1 cellular context compared by ENCODE assay signal in genomic region chr19:32421589-32422361, GRCh38.
TF ChIP-seq lines count a peak whose summit lies in the region.

No MANE protein-coding gene starts in this region.

TF ChIP-seq in K562, 482 proteins besides CTCF, POLR2A, EP300 and RAD21 (continued from another document and continues in another):
- TF ChIP-seq, protein P1, sequence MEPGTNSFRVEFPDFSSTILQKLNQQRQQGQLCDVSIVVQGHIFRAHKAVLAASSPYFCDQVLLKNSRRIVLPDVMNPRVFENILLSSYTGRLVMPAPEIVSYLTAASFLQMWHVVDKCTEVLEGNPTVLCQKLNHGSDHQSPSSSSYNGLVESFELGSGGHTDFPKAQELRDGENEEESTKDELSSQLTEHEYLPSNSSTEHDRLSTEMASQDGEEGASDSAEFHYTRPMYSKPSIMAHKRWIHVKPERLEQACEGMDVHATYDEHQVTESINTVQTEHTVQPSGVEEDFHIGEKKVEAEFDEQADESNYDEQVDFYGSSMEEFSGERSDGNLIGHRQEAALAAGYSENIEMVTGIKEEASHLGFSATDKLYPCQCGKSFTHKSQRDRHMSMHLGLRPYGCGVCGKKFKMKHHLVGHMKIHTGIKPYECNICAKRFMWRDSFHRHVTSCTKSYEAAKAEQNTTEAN (CRISPR knock-in tag; IDR thresholded peaks at IDR 0.05): no peak
- TF ChIP-seq TAF7 (tag; IDR thresholded peaks at IDR 0.05) (no peak; the same call in 1 of the 2 replicates), CSDE1 (IDR thresholded peaks at IDR 0.05) (no peak), NR4A1 (CRISPR knock-in tag; IDR thresholded peaks at IDR 0.05) (no peak), NR4A1 (tag; IDR thresholded peaks at IDR 0.05) (peak; percentile 42; the same call in 1 of the 2 replicates), NR3C1 (CRISPR knock-in tag; IDR thresholded peaks at IDR 0.05) (no peak), BACH1 (tag; IDR thresholded peaks at IDR 0.05) (0 out of 2 replicates have a peak, but pooled peaks have one; percentile 63), ZNF175 (CRISPR knock-in tag; IDR thresholded peaks at IDR 0.05; ENCODE audit: low read depth) (peak; percentile 23; the same call in 1 of the 2 replicates), RFX7 (CRISPR knock-in tag; IDR thresholded peaks at IDR 0.05) (no peak), CHD4 (IDR thresholded peaks at IDR 0.05; ENCODE audit: insufficient read depth, insufficient replicate concordance, low read depth, low read length, poor library complexity, severe bottlenecking) (no peak), DDX20 (tag; IDR thresholded peaks at IDR 0.05; ENCODE audit: low read depth) (no peak), ZBTB7A (IDR thresholded peaks at IDR 0.05; ENCODE audit: borderline replicate concordance, control insufficient read depth, low read depth, low read length) (no peak), HNRNPLL (IDR thresholded peaks at IDR 0.05; ENCODE audit: low read depth, low read length, poor library complexity, severe bottlenecking) (no peak), ZNF134 (CRISPR knock-in tag; conservative IDR thresholded peaks at IDR 0.05) (no peak), TBP (optimal IDR thresholded peaks at IDR 0.05; ENCODE audit: low read depth, low read length) (peak; percentile 53), ZNF57 (CRISPR knock-in tag; IDR thresholded peaks at IDR 0.05) (no peak), SP2 (IDR thresholded peaks at IDR 0.05; ENCODE audit: extremely low read depth, low read depth, low read length, poor library complexity, severe bottlenecking) (no peak), MEIS2 (IDR thresholded peaks at IDR 0.05; ENCODE audit: partially characterized antibody) (peak; percentile 44), HNRNPL (IDR thresholded peaks at IDR 0.05; ENCODE audit: low read depth, low read length) (no peak), CBX8 (IDR thresholded peaks at IDR 0.05; ENCODE audit: borderline replicate concordance, extremely low read depth, low read depth, low read length, poor library complexity, severe bottlenecking) (no peak), NCOR1 (IDR thresholded peaks at IDR 0.05) (peak; percentile 77), CBX1 (IDR thresholded peaks at IDR 0.05; ENCODE audit: low read depth) (no peak), ZNF766 (CRISPR knock-in tag; conservative IDR thresholded peaks at IDR 0.05) (0 out of 2 replicates have a peak, but pooled peaks have one; percentile 61), SFPQ (IDR thresholded peaks at IDR 0.05; ENCODE audit: low read depth, low read length) (no peak), PHB (CRISPR knock-in tag; IDR thresholded peaks at IDR 0.05) (no peak), ARHGAP35 (IDR thresholded peaks at IDR 0.05; ENCODE audit: partially characterized antibody) (no peak), CEBPB (tag; IDR thresholded peaks at IDR 0.05) (peak; percentile 88), HOXB6 (CRISPR knock-in tag; IDR thresholded peaks at IDR 0.05; ENCODE audit: borderline replicate concordance) (no peak), CXXC5 (CRISPR knock-in tag; IDR thresholded peaks at IDR 0.05) (peak; percentile 44), ZNF224 (CRISPR knock-in tag; IDR thresholded peaks at IDR 0.05) (no peak), ZNF3 (CRISPR knock-in tag; IDR thresholded peaks at IDR 0.05) (no peak), ZSCAN29 (IDR thresholded peaks at IDR 0.05) (no peak), THRB (CRISPR knock-in tag; conservative IDR thresholded peaks at IDR 0.05) (no peak), ZNF174 (CRISPR knock-in tag; IDR thresholded peaks at IDR 0.05) (no peak), KLF1 (tag; IDR thresholded peaks at IDR 0.05) (no peak), MAZ (CRISPR knock-in tag; conservative IDR thresholded peaks at IDR 0.05 in 1 of 2, IDR thresholded peaks at IDR 0.05 in 1 of 2) (no peak; a peak in 2 of 4 replicates), SOX6 (IDR thresholded peaks at IDR 0.05) (peak; percentile 91), TEAD4 (IDR thresholded peaks at IDR 0.05; ENCODE audit: low read length) (peak; percentile 79), TEAD4 (CRISPR knock-in tag; IDR thresholded peaks at IDR 0.05; ENCODE audit: borderline replicate concordance) (no peak), PTRF (tag; IDR thresholded peaks at IDR 0.05) (no peak), KDM5B (IDR thresholded peaks at IDR 0.05; ENCODE audit: insufficient replicate concordance, low read depth, low read length) (no peak), MCM5 (IDR thresholded peaks at IDR 0.05; ENCODE audit: low read depth) (no peak), STAG1 (CRISPR knock-in tag; IDR thresholded peaks at IDR 0.05; ENCODE audit: borderline replicate concordance) (no peak), RBBP5 (IDR thresholded peaks at IDR 0.05; ENCODE audit: borderline replicate concordance, insufficient read depth, low read length, poor library complexity, severe bottlenecking) (peak; percentile 67), SREBF1 (IDR thresholded peaks at IDR 0.05; ENCODE audit: borderline replicate concordance, low read depth, low read length) (no peak), TAF9B (IDR thresholded peaks at IDR 0.05; ENCODE audit: partially characterized antibody) (peak; percentile 50), NBN (IDR thresholded peaks at IDR 0.05; ENCODE audit: low read depth) (peak; percentile 68; the same call in 1 of the 2 replicates), PHF20 (IDR thresholded peaks at IDR 0.05; ENCODE audit: partially characterized antibody) (no peak), KDM4B (IDR thresholded peaks at IDR 0.05; ENCODE audit: borderline replicate concordance in 2 of 2, low read depth in 1 of 2) (no peak; a peak in 1 of 4 replicates), BMI1 (IDR thresholded peaks at IDR 0.05; ENCODE audit: low read length) (no peak), ELF1 (tag; IDR thresholded peaks at IDR 0.05) (no peak; the same call in 1 of the 2 replicates), ZNF12 (CRISPR knock-in tag; IDR thresholded peaks at IDR 0.05) (no peak), CBX3 (IDR thresholded peaks at IDR 0.05; ENCODE audit: borderline replicate concordance in 1 of 2, low read length in 2 of 2) (0 out of 3 replicates have a peak, but pooled peaks of 1 of the 2 experiments have one; percentile 19)
- TF ChIP-seq, protein P2, sequence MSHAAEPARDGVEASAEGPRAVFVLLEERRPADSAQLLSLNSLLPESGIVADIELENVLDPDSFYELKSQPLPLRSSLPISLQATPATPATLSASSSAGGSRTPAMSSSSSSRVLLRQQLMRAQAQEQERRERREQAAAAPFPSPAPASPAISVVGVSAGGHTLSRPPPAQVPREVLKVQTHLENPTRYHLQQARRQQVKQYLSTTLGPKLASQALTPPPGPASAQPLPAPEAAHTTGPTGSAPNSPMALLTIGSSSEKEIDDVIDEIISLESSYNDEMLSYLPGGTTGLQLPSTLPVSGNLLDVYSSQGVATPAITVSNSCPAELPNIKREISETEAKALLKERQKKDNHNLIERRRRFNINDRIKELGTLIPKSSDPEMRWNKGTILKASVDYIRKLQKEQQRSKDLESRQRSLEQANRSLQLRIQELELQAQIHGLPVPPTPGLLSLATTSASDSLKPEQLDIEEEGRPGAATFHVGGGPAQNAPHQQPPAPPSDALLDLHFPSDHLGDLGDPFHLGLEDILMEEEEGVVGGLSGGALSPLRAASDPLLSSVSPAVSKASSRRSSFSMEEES (CRISPR knock-in tag; IDR thresholded peaks at IDR 0.05): no peak
- TF ChIP-seq, protein P3, sequence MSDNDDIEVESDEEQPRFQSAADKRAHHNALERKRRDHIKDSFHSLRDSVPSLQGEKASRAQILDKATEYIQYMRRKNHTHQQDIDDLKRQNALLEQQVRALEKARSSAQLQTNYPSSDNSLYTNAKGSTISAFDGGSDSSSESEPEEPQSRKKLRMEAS (CRISPR knock-in tag; IDR thresholded peaks at IDR 0.05): no peak
- TF ChIP-seq, protein P4, sequence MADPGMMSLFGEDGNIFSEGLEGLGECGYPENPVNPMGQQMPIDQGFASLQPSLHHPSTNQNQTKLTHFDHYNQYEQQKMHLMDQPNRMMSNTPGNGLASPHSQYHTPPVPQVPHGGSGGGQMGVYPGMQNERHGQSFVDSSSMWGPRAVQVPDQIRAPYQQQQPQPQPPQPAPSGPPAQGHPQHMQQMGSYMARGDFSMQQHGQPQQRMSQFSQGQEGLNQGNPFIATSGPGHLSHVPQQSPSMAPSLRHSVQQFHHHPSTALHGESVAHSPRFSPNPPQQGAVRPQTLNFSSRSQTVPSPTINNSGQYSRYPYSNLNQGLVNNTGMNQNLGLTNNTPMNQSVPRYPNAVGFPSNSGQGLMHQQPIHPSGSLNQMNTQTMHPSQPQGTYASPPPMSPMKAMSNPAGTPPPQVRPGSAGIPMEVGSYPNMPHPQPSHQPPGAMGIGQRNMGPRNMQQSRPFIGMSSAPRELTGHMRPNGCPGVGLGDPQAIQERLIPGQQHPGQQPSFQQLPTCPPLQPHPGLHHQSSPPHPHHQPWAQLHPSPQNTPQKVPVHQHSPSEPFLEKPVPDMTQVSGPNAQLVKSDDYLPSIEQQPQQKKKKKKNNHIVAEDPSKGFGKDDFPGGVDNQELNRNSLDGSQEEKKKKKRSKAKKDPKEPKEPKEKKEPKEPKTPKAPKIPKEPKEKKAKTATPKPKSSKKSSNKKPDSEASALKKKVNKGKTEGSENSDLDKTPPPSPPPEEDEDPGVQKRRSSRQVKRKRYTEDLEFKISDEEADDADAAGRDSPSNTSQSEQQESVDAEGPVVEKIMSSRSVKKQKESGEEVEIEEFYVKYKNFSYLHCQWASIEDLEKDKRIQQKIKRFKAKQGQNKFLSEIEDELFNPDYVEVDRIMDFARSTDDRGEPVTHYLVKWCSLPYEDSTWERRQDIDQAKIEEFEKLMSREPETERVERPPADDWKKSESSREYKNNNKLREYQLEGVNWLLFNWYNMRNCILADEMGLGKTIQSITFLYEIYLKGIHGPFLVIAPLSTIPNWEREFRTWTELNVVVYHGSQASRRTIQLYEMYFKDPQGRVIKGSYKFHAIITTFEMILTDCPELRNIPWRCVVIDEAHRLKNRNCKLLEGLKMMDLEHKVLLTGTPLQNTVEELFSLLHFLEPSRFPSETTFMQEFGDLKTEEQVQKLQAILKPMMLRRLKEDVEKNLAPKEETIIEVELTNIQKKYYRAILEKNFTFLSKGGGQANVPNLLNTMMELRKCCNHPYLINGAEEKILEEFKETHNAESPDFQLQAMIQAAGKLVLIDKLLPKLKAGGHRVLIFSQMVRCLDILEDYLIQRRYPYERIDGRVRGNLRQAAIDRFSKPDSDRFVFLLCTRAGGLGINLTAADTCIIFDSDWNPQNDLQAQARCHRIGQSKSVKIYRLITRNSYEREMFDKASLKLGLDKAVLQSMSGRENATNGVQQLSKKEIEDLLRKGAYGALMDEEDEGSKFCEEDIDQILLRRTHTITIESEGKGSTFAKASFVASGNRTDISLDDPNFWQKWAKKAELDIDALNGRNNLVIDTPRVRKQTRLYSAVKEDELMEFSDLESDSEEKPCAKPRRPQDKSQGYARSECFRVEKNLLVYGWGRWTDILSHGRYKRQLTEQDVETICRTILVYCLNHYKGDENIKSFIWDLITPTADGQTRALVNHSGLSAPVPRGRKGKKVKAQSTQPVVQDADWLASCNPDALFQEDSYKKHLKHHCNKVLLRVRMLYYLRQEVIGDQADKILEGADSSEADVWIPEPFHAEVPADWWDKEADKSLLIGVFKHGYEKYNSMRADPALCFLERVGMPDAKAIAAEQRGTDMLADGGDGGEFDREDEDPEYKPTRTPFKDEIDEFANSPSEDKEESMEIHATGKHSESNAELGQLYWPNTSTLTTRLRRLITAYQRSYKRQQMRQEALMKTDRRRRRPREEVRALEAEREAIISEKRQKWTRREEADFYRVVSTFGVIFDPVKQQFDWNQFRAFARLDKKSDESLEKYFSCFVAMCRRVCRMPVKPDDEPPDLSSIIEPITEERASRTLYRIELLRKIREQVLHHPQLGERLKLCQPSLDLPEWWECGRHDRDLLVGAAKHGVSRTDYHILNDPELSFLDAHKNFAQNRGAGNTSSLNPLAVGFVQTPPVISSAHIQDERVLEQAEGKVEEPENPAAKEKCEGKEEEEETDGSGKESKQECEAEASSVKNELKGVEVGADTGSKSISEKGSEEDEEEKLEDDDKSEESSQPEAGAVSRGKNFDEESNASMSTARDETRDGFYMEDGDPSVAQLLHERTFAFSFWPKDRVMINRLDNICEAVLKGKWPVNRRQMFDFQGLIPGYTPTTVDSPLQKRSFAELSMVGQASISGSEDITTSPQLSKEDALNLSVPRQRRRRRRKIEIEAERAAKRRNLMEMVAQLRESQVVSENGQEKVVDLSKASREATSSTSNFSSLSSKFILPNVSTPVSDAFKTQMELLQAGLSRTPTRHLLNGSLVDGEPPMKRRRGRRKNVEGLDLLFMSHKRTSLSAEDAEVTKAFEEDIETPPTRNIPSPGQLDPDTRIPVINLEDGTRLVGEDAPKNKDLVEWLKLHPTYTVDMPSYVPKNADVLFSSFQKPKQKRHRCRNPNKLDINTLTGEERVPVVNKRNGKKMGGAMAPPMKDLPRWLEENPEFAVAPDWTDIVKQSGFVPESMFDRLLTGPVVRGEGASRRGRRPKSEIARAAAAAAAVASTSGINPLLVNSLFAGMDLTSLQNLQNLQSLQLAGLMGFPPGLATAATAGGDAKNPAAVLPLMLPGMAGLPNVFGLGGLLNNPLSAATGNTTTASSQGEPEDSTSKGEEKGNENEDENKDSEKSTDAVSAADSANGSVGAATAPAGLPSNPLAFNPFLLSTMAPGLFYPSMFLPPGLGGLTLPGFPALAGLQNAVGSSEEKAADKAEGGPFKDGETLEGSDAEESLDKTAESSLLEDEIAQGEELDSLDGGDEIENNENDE (IDR thresholded peaks at IDR 0.05; ENCODE audit: low read depth, low read length): no peak
- TF ChIP-seq, protein P5, sequence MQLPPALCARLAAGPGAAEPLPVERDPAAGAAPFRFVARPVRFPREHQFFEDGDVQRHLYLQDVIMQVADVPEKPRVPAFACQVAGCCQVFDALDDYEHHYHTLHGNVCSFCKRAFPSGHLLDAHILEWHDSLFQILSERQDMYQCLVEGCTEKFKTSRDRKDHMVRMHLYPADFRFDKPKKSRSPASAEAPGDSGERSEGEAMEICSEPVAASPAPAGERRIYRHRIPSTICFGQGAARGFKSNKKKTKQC (CRISPR knock-in tag; IDR thresholded peaks at IDR 0.05): no peak
